18 cellular contexts compared by ENCODE assay signal in the genomic region with DNA sequence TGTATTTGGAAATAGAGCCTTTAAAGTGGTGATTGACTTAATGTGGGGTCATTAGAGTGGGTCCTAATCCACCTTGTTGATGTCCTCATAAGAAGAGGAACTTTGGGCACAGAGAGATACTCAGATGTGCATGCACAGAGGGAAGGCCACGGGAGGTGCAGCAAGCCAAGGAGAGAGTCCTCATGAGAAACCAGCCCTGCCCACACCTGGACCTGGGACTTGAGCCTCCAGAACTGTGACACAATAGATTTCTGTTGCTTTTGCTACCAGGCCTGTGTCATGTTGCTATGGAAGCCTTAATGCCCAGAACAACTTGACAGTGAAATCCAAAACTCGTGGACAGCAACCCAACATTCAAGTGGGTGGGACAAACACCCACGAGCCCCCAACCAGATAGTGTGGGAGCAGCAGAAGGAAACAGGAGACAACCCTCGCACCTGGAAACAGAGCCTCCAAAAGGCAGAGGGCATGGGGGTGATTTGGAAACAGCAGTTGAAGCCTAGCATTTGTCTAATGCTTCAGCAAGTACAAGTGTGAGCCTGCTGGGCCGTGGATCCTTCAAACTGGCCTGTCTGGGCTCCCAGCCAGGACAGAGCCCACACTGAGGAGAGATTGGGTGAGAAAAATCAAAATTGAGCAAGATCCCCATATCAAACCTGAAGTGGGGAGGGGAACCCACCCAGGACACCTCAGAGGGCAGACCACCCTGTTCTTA.
"Had no signal": no experiment of that assay in that cellular context is flagged by ENCODE, and none has a peak within 500 bp of the region (broad histone marks: within the 10 kb centered on the region; RNA-seq: fewer than 3 reads in every experiment).

No MANE protein-coding gene starts in this region.

- H3K4me3 ChIP-seq: left ventricle myocardium inferior, right atrium auricular region, upper lobe of left lung had no signal

- H3K36me3 Mint-ChIP-seq: activated naive CD8-positive, alpha-beta T cell treated with anti-CD3 and anti-CD28 coated beads for 36 hours; T-cell had no signal

- H3K9me3 ChIP-seq: right atrium auricular region, upper lobe of left lung had no signal

- H3K27ac Mint-ChIP-seq: activated B cell treated with CpG ODN at 0.5 μM for 24 hours; activated naive CD8-positive, alpha-beta T cell treated with anti-CD3 and anti-CD28 coated beads for 36 hours; activated T-helper 1 cell treated with anti-CD3 and anti-CD28 coated beads, Interleukin-12 subunit alpha, Interleukin-12 subunit beta, Interleukin-2, Interleukin-4 antibody, amounts not matched to agents 30 ng/mL and 10 ng/mL and 1 ng/mL, durations not matched to agents 14 hours and 24 hours and 36 hours; progenitor cell of endocrine pancreas; T-cell had no signal

- H3K27me3 Mint-ChIP-seq: activated B cell treated with CpG ODN at 0.5 μM for 24 hours; activated naive CD8-positive, alpha-beta T cell treated with anti-CD3 and anti-CD28 coated beads for 36 hours; progenitor cell of endocrine pancreas had no signal

- H3K36me3 ChIP-seq: left ventricle myocardium inferior, right atrium auricular region, upper lobe of left lung had no signal

- H3K27ac ChIP-seq: left ventricle myocardium inferior, right atrium auricular region, upper lobe of left lung had no signal

- H3K9me3 Mint-ChIP-seq: activated B cell treated with CpG ODN at 0.5 μM for 24 hours; activated naive CD8-positive, alpha-beta T cell treated with anti-CD3 and anti-CD28 coated beads for 36 hours; activated T-helper 1 cell treated with anti-CD3 and anti-CD28 coated beads, Interleukin-12 subunit alpha, Interleukin-12 subunit beta, Interleukin-2, Interleukin-4 antibody, amounts not matched to agents 30 ng/mL and 10 ng/mL and 1 ng/mL, durations not matched to agents 14 hours and 24 hours and 36 hours; stimulated activated naive CD8-positive, alpha-beta T cell treated with anti-CD3 and anti-CD28 coated beads, Interleukin-15, amount 100 ng/mL, for 72 hours; T-cell had no signal

- H3K27me3 ChIP-seq: right atrium auricular region, upper lobe of left lung had no signal

- ATAC-seq: stimulated activated naive CD8-positive, alpha-beta T cell treated with anti-CD3 and anti-CD28 coated beads, Interleukin-15, amount 100 ng/mL, for 72 hours had no signal

- H3K4me1 ChIP-seq: left ventricle myocardium inferior, right atrium auricular region had no signal

- DNase-seq: activated B cell treated with CpG ODN at 0.5 μM for 24 hours; activated CD4-positive, alpha-beta T cell treated with anti-CD3 and anti-CD28 coated beads for 4 hours; activated naive CD4-positive, alpha-beta T cell; activated naive CD8-positive, alpha-beta T cell treated with anti-CD3 and anti-CD28 coated beads for 36 hours; amniotic stem cell; kidney; left ventricle myocardium inferior; mammary epithelial cell; occipital lobe; stimulated activated CD4-positive, alpha-beta T cell treated with anti-CD3 and anti-CD28 coated beads, Interleukin-2, amount 100 ng/mL, for 48 hours; stimulated activated naive CD8-positive, alpha-beta T cell treated with anti-CD3 and anti-CD28 coated beads, Interleukin-15, amount 100 ng/mL, for 72 hours; T-cell; T-helper 9 cell had no signal

- H3K4me3 Mint-ChIP-seq: activated B cell treated with CpG ODN at 0.5 μM for 24 hours; activated CD8-positive, alpha-beta T cell treated with anti-CD3 and anti-CD28 coated beads, Interleukin-2, amount 10 ng/mL, durations not matched to agents 7 days and 5 days; activated naive CD8-positive, alpha-beta T cell treated with anti-CD3 and anti-CD28 coated beads for 36 hours; activated T-helper 1 cell treated with anti-CD3 and anti-CD28 coated beads, Interleukin-12 subunit alpha, Interleukin-12 subunit beta, Interleukin-2, Interleukin-4 antibody, amounts not matched to agents 30 ng/mL and 10 ng/mL and 1 ng/mL, durations not matched to agents 14 hours and 24 hours and 36 hours; stimulated activated naive CD8-positive, alpha-beta T cell treated with anti-CD3 and anti-CD28 coated beads, Interleukin-15, amount 100 ng/mL, for 72 hours; T-cell had no signal
